Comparison of ENCODE assay signal across 13 cellular contexts in genomic region chr4:168524006-168524405, GRCh38. TPM values are rescaled to one million over a fixed set of nuclear protein-coding genes. Genes with fewer than 3 reads are reported as not detected.
DNase-seq lines count a peak whose midpoint lies in the region; ATAC-seq, FAIRE-seq and TF ChIP-seq lines count a peak whose summit lies in the region.
"Had no signal": no experiment of that assay in that cellular context is flagged by ENCODE, and none has a peak within 500 bp of the region (broad histone marks: within the 10 kb centered on the region; RNA-seq: fewer than 3 reads in every experiment).

No MANE protein-coding gene starts in this region.

- H3K4me3 ChIP-seq in astrocyte of the cerebellum (ENCODE audit: low read depth, low read length): no peak overlapping the region
- no peak overlapping the region for H3K4me3 ChIP-seq in keratinocyte (ENCODE audit: control insufficient read depth in 2 of 3, extremely low read depth in 1 of 3, insufficient read depth in 2 of 3, low read depth in 1 of 3, low read length in 3 of 3)
- no peak overlapping the region for H3K4me3 ChIP-seq in kidney (ENCODE audit: low read length in 2 of 2)

- dilution Hi-C loops in keratinocyte (cut with MboI; ENCODE audit: extremely low pct_ligation_motif_present, low sequenced_read_pairs): no loop called here

- ATAC-seq in HG02938 (IDR thresholded peaks at IDR 0.05; ENCODE audit: unreplicated experiment): peak; percentile 73
- no peak for ATAC-seq in natural killer cell
- no peak for ATAC-seq in GM21576 (IDR thresholded peaks at IDR 0.05; ENCODE audit: unreplicated experiment)
- ATAC-seq: activated CD4-positive, CD25-positive, alpha-beta regulatory T cell treated with anti-CD3 and anti-CD28 coated beads, Interleukin-2, amount 50 U/mL, for 24 hours; natural killer cell treated with Interleukin-12 subunit alpha and Interleukin-12 subunit beta and Interleukin-15 and Interleukin-18, amount 100 ng/mL, for 72 hours had no signal

- no peaks in the 10 kb centered on the region for H3K79me2 ChIP-seq in keratinocyte (ENCODE audit: control insufficient read depth, insufficient read depth, low read length)

- TF ChIP-seq CTCF in astrocyte of the cerebellum (IDR thresholded peaks at IDR 0.05; ENCODE audit: low read depth, low read length, missing control alignments): no peak
- no peak for TF ChIP-seq CTCF in keratinocyte (optimal IDR thresholded peaks at IDR 0.05 in 1 of 3, IDR thresholded peaks at IDR 0.05 in 1 of 3, conservative IDR thresholded peaks at IDR 0.05 in 1 of 3; ENCODE audit: extremely low read depth in 1 of 3, insufficient read depth in 2 of 3, low read length in 3 of 3)
- no peak for TF ChIP-seq CTCF in natural killer cell (IDR thresholded peaks at IDR 0.05)
- TF ChIP-seq CTCF in kidney (IDR thresholded peaks at IDR 0.05; ENCODE audit: borderline replicate concordance, extremely low read depth, insufficient read depth): no peak

- H3K9me1 ChIP-seq in keratinocyte (ENCODE audit: control insufficient read depth, extremely low read depth, insufficient read depth, low read length): no peaks in the 10 kb centered on the region

- no peaks in the 10 kb centered on the region for H3K36me3 ChIP-seq in keratinocyte (ENCODE audit: control insufficient read depth in 2 of 2, extremely low read depth in 1 of 2, insufficient read depth in 2 of 2, low read length in 2 of 2)
- no peaks in the 10 kb centered on the region for H3K36me3 ChIP-seq in kidney (ENCODE audit: control insufficient read depth in 1 of 2, insufficient read depth in 2 of 2, low read length in 2 of 2)

- FAIRE-seq in keratinocyte (lab: Jason Lieb, UNC) (peak; percentile 60), kidney (lab: Jason Lieb, UNC) (no peak)

- no peaks in the 10 kb centered on the region for H3K36me3 Mint-ChIP-seq in natural killer cell
- H3K36me3 Mint-ChIP-seq: IgD-negative memory B cell; natural killer cell treated with Interleukin-12 subunit alpha and Interleukin-12 subunit beta and Interleukin-15 and Interleukin-18, amount 100 ng/mL, for 72 hours had no signal

- H3K4me1 ChIP-seq in keratinocyte (ENCODE audit: control insufficient read depth, extremely low read depth, insufficient read depth, low read length) (peaks cover 3% of the 10 kb centered on the region), kidney (ENCODE audit: control insufficient read depth in 1 of 2, insufficient read depth in 1 of 2, low read depth in 1 of 2, low read length in 2 of 2) (no peaks in the 10 kb centered on the region)

- peak; percentile 32 for DNase-seq in AG20443 (ENCODE audit: low spot score)
- peak; percentile 76 for DNase-seq in astrocyte of the cerebellum (ENCODE audit: low read depth)
- no peak for DNase-seq in keratinocyte (ENCODE audit: low read depth, low spot score)
- no peak for DNase-seq in natural killer cell
- no peak for DNase-seq in kidney
- DNase-seq in DMS153 (lab: John Stamatoyannopoulos, UW): no peak
- DNase-seq: SHP77; stimulated activated CD4-positive, alpha-beta T cell treated with anti-CD3 and anti-CD28 coated beads, Interleukin-1b, Interleukin-23, amount 100 ng/mL, for 48 hours had no signal

- H2AFZ ChIP-seq in keratinocyte (ENCODE audit: control insufficient read depth, low read length): no peak overlapping the region

- H4K20me1 ChIP-seq in keratinocyte (ENCODE audit: control insufficient read depth, extremely low read depth, insufficient read depth, low read length): no peaks in the 10 kb centered on the region

- H3K9ac ChIP-seq in keratinocyte (ENCODE audit: control insufficient read depth, extremely low read depth, insufficient read depth, low read length) (no peak overlapping the region), kidney (ENCODE audit: low read length in 2 of 2) (no peak overlapping the region)

- no peaks in the 10 kb centered on the region for H3K9me3 Mint-ChIP-seq in natural killer cell
- H3K9me3 Mint-ChIP-seq: IgD-negative memory B cell; natural killer cell treated with Interleukin-12 subunit alpha and Interleukin-12 subunit beta and Interleukin-15 and Interleukin-18, amount 100 ng/mL, for 72 hours had no signal

- no peak overlapping the region for H3K4me2 ChIP-seq in keratinocyte (ENCODE audit: control insufficient read depth, extremely low read depth, insufficient read depth, low read depth, low read length)

- H3K27me3 Mint-ChIP-seq in natural killer cell (ENCODE audit: low read depth in 2 of 2): peaks cover 18 to 21% of the 10 kb centered on the region in 2 donors

- no peak overlapping the region for H3K27ac Mint-ChIP-seq in natural killer cell
- H3K27ac Mint-ChIP-seq: IgD-negative memory B cell; natural killer cell treated with Interleukin-12 subunit alpha and Interleukin-12 subunit beta and Interleukin-15 and Interleukin-18, amount 100 ng/mL, for 72 hours had no signal

- H3K4me1 Mint-ChIP-seq in natural killer cell: no peaks in the 10 kb centered on the region

- intact Hi-C loops in natural killer cell (cut with micrococcal nuclease) (no loop called here), kidney (cut with DNase I) (no loop called here)

- in situ Hi-C loops in astrocyte of the cerebellum (cut with HindIII; ENCODE audit: low sequenced_read_pairs): no loop called here

- no peak overlapping the region for H3K4me3 Mint-ChIP-seq in natural killer cell
- H3K4me3 Mint-ChIP-seq: IgD-negative memory B cell; natural killer cell treated with Interleukin-12 subunit alpha and Interleukin-12 subunit beta and Interleukin-15 and Interleukin-18, amount 100 ng/mL, for 72 hours had no signal

- H3K27me3 ChIP-seq in keratinocyte (ENCODE audit: control insufficient read depth, extremely low read depth, insufficient read depth, low read length): no peaks in the 10 kb centered on the region

- H3K27ac ChIP-seq in keratinocyte (ENCODE audit: control insufficient read depth, insufficient read depth, low read length): no peak overlapping the region
- no peak overlapping the region for H3K27ac ChIP-seq in kidney (ENCODE audit: low read depth in 2 of 2, low read length in 2 of 2)

- H3K9me3 ChIP-seq in keratinocyte (ENCODE audit: control insufficient read depth, low read depth, low read length) (no peaks in the 10 kb centered on the region), kidney (ENCODE audit: control insufficient read depth in 1 of 2, low read length in 2 of 2) (no peaks in the 10 kb centered on the region)

RNA-seq across cellular contexts. Expression of gene PALLD, which starts 27.2 kb away (rescaled TPM):
- polyA plus RNA-seq in keratinocyte: 83.5 to 152 TPM (median 136 TPM) in 3 replicates
- polyA plus RNA-seq in keratinocyte (2011; ENCODE audit: low read depth): 223 TPM
- 142 and 178 TPM in 2 replicates for polyA plus RNA-seq in keratinocyte (2011; cell fraction: cytosol; rRNA removed)
- 226 and 245 TPM in 2 replicates for polyA plus RNA-seq in keratinocyte (2011; cell fraction: nucleus; rRNA removed)
- 131 and 170 TPM in 2 replicates for polyA plus RNA-seq in keratinocyte (2012; ENCODE audit: low replicate concordance)
- polyA minus RNA-seq in keratinocyte: 116 to 231 TPM (median 181 TPM) in 3 replicates
- polyA minus RNA-seq in keratinocyte (2011; cell fraction: cytosol; rRNA and poly(A)+ RNA removed): 139 TPM
- 133 and 295 TPM in 2 replicates for polyA minus RNA-seq in keratinocyte (2011; cell fraction: nucleus; rRNA and poly(A)+ RNA removed)
- 10 to 100 TPM; 15.1 to 25.4 (median 22.8) TPM for total RNA-seq in natural killer cell
- total RNA-seq in kidney: 120 TPM
- polyA plus RNA-seq in kidney (ENCODE audit: insufficient read depth, low read depth, low replicate concordance): 43.4 TPM

RNA-seq across cellular contexts. Expression of gene DDX60L, which starts 43.7 kb away (rescaled TPM):
- polyA plus RNA-seq in keratinocyte: 20.9 to 33.6 TPM (median 23.2 TPM) in 3 replicates
- 3.1 TPM for polyA plus RNA-seq in keratinocyte (2011; ENCODE audit: low read depth)
- polyA plus RNA-seq in keratinocyte (2011; cell fraction: cytosol; rRNA removed): 7.2 and 18.2 TPM in 2 replicates
- 37.2 and 49.9 TPM in 2 replicates for polyA plus RNA-seq in keratinocyte (2011; cell fraction: nucleus; rRNA removed)
- polyA plus RNA-seq in keratinocyte (2012; ENCODE audit: low replicate concordance): 2.8 and 19.9 TPM in 2 replicates
- polyA minus RNA-seq in keratinocyte: 12.6 to 43.9 TPM (median 28.2 TPM) in 3 replicates
- 14.4 TPM for polyA minus RNA-seq in keratinocyte (2011; cell fraction: cytosol; rRNA and poly(A)+ RNA removed)
- polyA minus RNA-seq in keratinocyte (2011; cell fraction: nucleus; rRNA and poly(A)+ RNA removed): 66.7 and 96.2 TPM in 2 replicates
- total RNA-seq in natural killer cell: 10 to 100 TPM; 45.1 to 62.7 (median 47.5) TPM
- 20.2 TPM for total RNA-seq in kidney
- 3.5 TPM for polyA plus RNA-seq in kidney (ENCODE audit: insufficient read depth, low read depth, low replicate concordance)

Comparison
In these comparisons a context has a peak if more than half of its experiments do, and no peak if none do; other contexts are left out.
1. DNase-seq: peak in AG20443 (single experiment) and astrocyte of the cerebellum (single experiment); none in keratinocyte (single experiment), natural killer cell (single experiment), kidney (single experiment) and DMS153 (single experiment).